Comparison of ENCODE assay signal across 19 cellular contexts in genomic region chr3:138042043-138042442, GRCh38. TPM values are rescaled to one million over a fixed set of nuclear protein-coding genes. Genes with fewer than 3 reads are reported as not detected.
DNase-seq lines count a peak whose midpoint lies in the region; ATAC-seq and TF ChIP-seq lines count a peak whose summit lies in the region.
"Had no signal": no experiment of that assay in that cellular context is flagged by ENCODE, and none has a peak within 500 bp of the region (broad histone marks: within the 10 kb centered on the region; RNA-seq: fewer than 3 reads in every experiment).

No MANE protein-coding gene starts in this region.

- H3K9me3 Mint-ChIP-seq in type B pancreatic cell, result no peaks in the 10 kb centered on the region
- H3K9me3 Mint-ChIP-seq: GM23338; stimulated activated naive CD8-positive, alpha-beta T cell treated with anti-CD3 and anti-CD28 coated beads, Interleukin-15, Interleukin-2, amounts not matched to agents 100 ng/mL and 50 ng/mL, for 24 hours had no signal

- no peaks in the 10 kb centered on the region for H3K27me3 Mint-ChIP-seq in type B pancreatic cell

- H3K27me3 ChIP-seq in mesenchymal stem cell (ENCODE audit: control insufficient read depth in 1 of 2, insufficient read depth in 1 of 2, low read length in 2 of 2) (no peaks in the 10 kb centered on the region), right lobe of liver (no peaks in the 10 kb centered on the region)

- no peak overlapping the region for H3K4me3 Mint-ChIP-seq in type B pancreatic cell
- H3K4me3 Mint-ChIP-seq: GM23338; stimulated activated naive CD8-positive, alpha-beta T cell treated with anti-CD3 and anti-CD28 coated beads, Interleukin-15, Interleukin-2, amounts not matched to agents 100 ng/mL and 50 ng/mL, for 24 hours had no signal

- ATAC-seq in GM21381 (IDR thresholded peaks at IDR 0.05; ENCODE audit: unreplicated experiment) (no peak), right lobe of liver (no peak)
- ATAC-seq: GM23338 had no signal

- no peak overlapping the region for H3K4me2 ChIP-seq in mesenchymal stem cell (ENCODE audit: low read length, poor library complexity, severe bottlenecking)
- H3K4me2 ChIP-seq: GM23338 had no signal

- no peak overlapping the region for H2BK5ac ChIP-seq in mesenchymal stem cell (ENCODE audit: low read depth, low read length, poor library complexity, severe bottlenecking)

- TF ChIP-seq CTCF in epithelial cell of esophagus (IDR thresholded peaks at IDR 0.05; ENCODE audit: insufficient read depth, low read depth, low read length, missing control alignments) (no peak), GM10266 (IDR thresholded peaks at IDR 0.05; ENCODE audit: control insufficient read depth, insufficient read depth, low read depth, missing control alignments) (no peak), right lobe of liver (IDR thresholded peaks at IDR 0.05) (no peak), type B pancreatic cell (conservative IDR thresholded peaks at IDR 0.05) (no peak)

- H3K36me3 Mint-ChIP-seq in type B pancreatic cell, result no peaks in the 10 kb centered on the region

- H3K9ac ChIP-seq in mesenchymal stem cell (ENCODE audit: low read length), result peak overlapping the region; percentile 16

- DNase-seq in EH (ENCODE audit: low read depth) (peak; percentile 85), RPMI7951 (ENCODE audit: low read depth) (peak; percentile 68), epithelial cell of esophagus (ENCODE audit: low read depth) (peak; percentile 66), mesenchymal stem cell (peak; percentile 66), GM10266 (ENCODE audit: extremely low spot score) (no peak), right lobe of liver (no peak), type B pancreatic cell (ENCODE audit: extremely low spot score, unreplicated experiment) (no peak)
- DNase-seq: activated CD4-positive, alpha-beta T cell treated with anti-CD3 and anti-CD28 coated beads, Interleukin-2, amount 50 U/mL, for 1 hour; activated T-cell treated with anti-CD3 and anti-CD28 coated beads, Interleukin-2, amount 50 U/mL, for 48 hours; DMS 273 treated with DMSO at 0.1 percent for 48 hours; NCI-H2029; NCI-H510A treated with DMSO at 0.1 percent for 48 hours; posterior cingulate gyrus; stimulated activated CD4-positive, alpha-beta T cell treated with anti-CD3 and anti-CD28 coated beads, Interleukin-12 subunit alpha, Interleukin-12 subunit beta, amount 100 ng/mL, for 4 hours had no signal

- H3K36me3 ChIP-seq in mesenchymal stem cell (ENCODE audit: control insufficient read depth in 1 of 2, insufficient read depth in 2 of 2, low read depth in 1 of 2, low read length in 2 of 2) (peaks cover 0 to 6% of the 10 kb centered on the region in 2 experiments), right lobe of liver (no peaks in the 10 kb centered on the region)

- H3K79me1 ChIP-seq in mesenchymal stem cell (replicated peaks; ENCODE audit: low read length, poor library complexity, severe bottlenecking), result no peaks in the 10 kb centered on the region

- no peak overlapping the region for H2BK120ac ChIP-seq in mesenchymal stem cell (ENCODE audit: low read depth, low read length)

- H3K4me3 ChIP-seq in epithelial cell of esophagus (ENCODE audit: low read length), result no peak overlapping the region
- no peak overlapping the region for H3K4me3 ChIP-seq in mesenchymal stem cell (ENCODE audit: insufficient read depth in 1 of 2, low read depth in 1 of 2, low read length in 2 of 2)
- H3K4me3 ChIP-seq in right lobe of liver, result no peak overlapping the region
- H3K4me3 ChIP-seq: GM23338 had no signal

- H3K4ac ChIP-seq in mesenchymal stem cell (ENCODE audit: low read depth in 1 of 2, low read length in 2 of 2), result no peak overlapping the region

- peak overlapping the region in 1 of 2 experiments; percentile 21 for H3K18ac ChIP-seq in mesenchymal stem cell (ENCODE audit: low read depth in 1 of 2, low read length in 2 of 2)

- no peak overlapping the region for H3K23ac ChIP-seq in mesenchymal stem cell (ENCODE audit: low read length in 2 of 2)

- no peak overlapping the region for H2BK12ac ChIP-seq in mesenchymal stem cell (ENCODE audit: low read length in 2 of 2)

- no peaks in the 10 kb centered on the region for H3K4me1 ChIP-seq in mesenchymal stem cell (ENCODE audit: control insufficient read depth, insufficient read depth, low read depth, low read length)
- no peaks in the 10 kb centered on the region for H3K4me1 ChIP-seq in right lobe of liver

- H3K4me1 Mint-ChIP-seq in type B pancreatic cell (ENCODE audit: unreplicated experiment), result no peaks in the 10 kb centered on the region

- H3K27ac ChIP-seq in mesenchymal stem cell (ENCODE audit: low read length, poor library complexity, severe bottlenecking) (no peak overlapping the region), right lobe of liver (no peak overlapping the region)

- H3K14ac ChIP-seq in mesenchymal stem cell (ENCODE audit: low read length in 2 of 2), result no peak overlapping the region

- TF ChIP-seq POLR2A in right lobe of liver (IDR thresholded peaks at IDR 0.05), result no peak

- H3K9me3 ChIP-seq in mesenchymal stem cell (ENCODE audit: control insufficient read depth, low read length), result no peaks in the 10 kb centered on the region
- no peaks in the 10 kb centered on the region for H3K9me3 ChIP-seq in right lobe of liver

- no peak overlapping the region for H3K27ac Mint-ChIP-seq in type B pancreatic cell
- H3K27ac Mint-ChIP-seq: GM23338; stimulated activated naive CD8-positive, alpha-beta T cell treated with anti-CD3 and anti-CD28 coated beads, Interleukin-15, Interleukin-2, amounts not matched to agents 100 ng/mL and 50 ng/mL, for 24 hours had no signal

- no peak overlapping the region for H2AFZ ChIP-seq in mesenchymal stem cell (ENCODE audit: low read depth, low read length)
- H2AFZ ChIP-seq: GM23338 had no signal

- no peak overlapping the region for H4K91ac ChIP-seq in mesenchymal stem cell (ENCODE audit: low read length)

- H2BK15ac ChIP-seq in mesenchymal stem cell (ENCODE audit: low read depth, poor library complexity, severe bottlenecking), result no peak overlapping the region

- 35% methylated on average over 2 of the region's 2 CpGs for WGBS in mesenchymal stem cell
- WGBS in right lobe of liver (ENCODE audit: insufficient coverage, low coverage, low lambda C conversion rate, missing lambda C conversion rate), result 69% methylated on average over 2 of the region's 2 CpGs

- H4K8ac ChIP-seq in mesenchymal stem cell (ENCODE audit: low read length), result no peak overlapping the region

- intact Hi-C loops in right lobe of liver (cut with DNase I), result no loop called here

- no peak overlapping the region for H2AK5ac ChIP-seq in mesenchymal stem cell (ENCODE audit: low read length, severe bottlenecking)

RNA-seq across cellular contexts. Expression of gene CLDN18, which starts 32.1 kb away (rescaled TPM):
- not detected in 2 replicates for total RNA-seq in RPMI7951 (2014; rRNA removed; shearing (Covaris generic))
- not detected for polyA plus RNA-seq in mesenchymal stem cell (2013, experiment 1 of 2)
- polyA plus RNA-seq in mesenchymal stem cell (2013, experiment 2 of 2), result not detected
- not detected for total RNA-seq in right lobe of liver
- total RNA-seq in type B pancreatic cell (ENCODE audit: low replicate concordance), result 7.3 and 50.8 TPM in 2 replicates
- total RNA-seq: endothelial cell of umbilical vein, GM23338 had no signal
- polyA plus RNA-seq: BJ, endothelial cell of umbilical vein had no signal

Comparison
In these comparisons a context has a peak if more than half of its experiments do, and no peak if none do; other contexts are left out.
1. DNase-seq: peak in EH (single experiment), RPMI7951 (single experiment), epithelial cell of esophagus (single experiment) and mesenchymal stem cell (single experiment); none in GM10266 (single experiment), right lobe of liver (0 of 3) and type B pancreatic cell (single experiment).